Comparison of ENCODE assay signal across 26 cellular contexts in the genomic region with DNA sequence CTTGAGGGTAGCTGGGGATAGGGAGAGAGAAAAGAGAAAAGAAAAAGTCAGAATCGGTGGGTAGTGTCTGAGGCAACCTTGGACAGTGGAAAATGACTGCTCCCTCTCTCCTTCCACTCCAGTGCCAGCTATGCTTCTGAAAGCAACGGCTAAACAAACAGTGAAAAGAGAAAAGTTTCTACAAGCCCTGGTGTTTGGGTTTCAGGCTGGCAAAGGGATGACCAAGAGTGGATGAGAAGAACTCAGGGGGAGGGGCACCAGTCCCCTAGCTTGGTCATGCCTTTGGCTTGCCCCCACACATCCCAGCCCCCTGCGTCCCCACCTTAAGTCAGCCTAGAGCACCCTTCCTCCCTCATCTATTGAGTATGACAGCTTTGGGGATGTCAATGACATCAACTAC. TPM values are rescaled to one million over a fixed set of nuclear protein-coding genes. Genes with fewer than 3 reads are reported as not detected.
"Had no signal": no experiment of that assay in that cellular context is flagged by ENCODE, and none has a peak within 500 bp of the region (broad histone marks: within the 10 kb centered on the region; RNA-seq: fewer than 3 reads in every experiment).

No MANE protein-coding gene starts in this region.

- H3K4me3 ChIP-seq: breast epithelium had no signal

- H3K27ac ChIP-seq: breast epithelium, KMS-11 had no signal

- H3K27ac Mint-ChIP-seq: activated CD4-positive, alpha-beta T cell treated with anti-CD3 and anti-CD28 coated beads for 36 hours; activated CD8-positive, alpha-beta T cell treated with anti-CD3 and anti-CD28 coated beads for 36 hours; activated naive CD4-positive, alpha-beta T cell treated with anti-CD3 and anti-CD28 coated beads, Interleukin-2, amount 10 ng/mL, durations not matched to agents 7 days and 5 days; activated naive CD8-positive, alpha-beta T cell treated with anti-CD3 and anti-CD28 coated beads for 36 hours; activated T-cell treated with anti-CD3 and anti-CD28 coated beads, Interleukin-2, amount 50 U/mL, for 72 hours; activated T-helper 2 cell treated with anti-CD3 and anti-CD28 coated beads, Interferon-gamma antibody, Interleukin-2, Interleukin-4, amounts not matched to agents 10 μg/mL and 5 μg/mL and 100 μg/mL, durations not matched to agents 14 hours and 24 hours and 36 hours; T-helper 1 cell treated with Interleukin-12 subunit alpha and Interleukin-12 subunit beta and Interleukin-4 antibody, amounts not matched to agents 30 μg/mL and 1 μg/mL, for 36 hours had no signal

- H3K4me3 Mint-ChIP-seq: activated CD4-positive, alpha-beta T cell treated with anti-CD3 and anti-CD28 coated beads for 36 hours; activated CD8-positive, alpha-beta T cell treated with anti-CD3 and anti-CD28 coated beads for 36 hours; activated naive CD4-positive, alpha-beta T cell treated with anti-CD3 and anti-CD28 coated beads, Interleukin-2, amount 10 ng/mL, durations not matched to agents 7 days and 5 days; activated naive CD8-positive, alpha-beta T cell treated with anti-CD3 and anti-CD28 coated beads for 36 hours; activated T-cell treated with anti-CD3 and anti-CD28 coated beads, Interleukin-2, amount 50 U/mL, for 72 hours; T-helper 1 cell treated with Interleukin-12 subunit alpha and Interleukin-12 subunit beta and Interleukin-4 antibody, amounts not matched to agents 30 μg/mL and 1 μg/mL, for 36 hours had no signal

- H3K36me3 ChIP-seq: breast epithelium had no signal

- H3K36me3 Mint-ChIP-seq: activated naive CD4-positive, alpha-beta T cell treated with anti-CD3 and anti-CD28 coated beads, Interleukin-2, amount 10 ng/mL, durations not matched to agents 7 days and 5 days had no signal

- H3K4me1 ChIP-seq: breast epithelium had no signal

- DNase-seq: activated CD4-positive, alpha-beta T cell treated with anti-CD3 and anti-CD28 coated beads for 36 hours; activated CD4-positive, CD25-positive, alpha-beta regulatory T cell; activated CD8-positive, alpha-beta memory T cell treated with anti-CD3 and anti-CD28 coated beads, Interleukin-2, amount 50 U/mL, for 4 hours; activated CD8-positive, alpha-beta T cell treated with anti-CD3 and anti-CD28 coated beads for 36 hours; activated gamma-delta T cell treated with Interleukin-2 at 50 U/mL for 16 hours; activated naive CD4-positive, alpha-beta T cell treated with anti-CD3 and anti-CD28 coated beads, Interleukin-2, amount 10 ng/mL, durations not matched to agents 7 days and 5 days; activated naive CD8-positive, alpha-beta T cell treated with anti-CD3 and anti-CD28 coated beads for 36 hours; activated T-cell treated with anti-CD3 and anti-CD28 coated beads, Interleukin-2, amount 50 U/mL, for 72 hours; central memory CD4-positive, alpha-beta T cell; NCI-H1092; NCI-H1417; NCI-H1930; NCI-H2107; NCI-H2171 treated with DMSO at 0.1 percent for 48 hours; NCI-H226; NCI-H526 treated with DMSO at 0.1 percent for 48 hours; NCI-H82; PC-3; SHP77 treated with DMSO at 0.1 percent for 48 hours; T-helper 9 cell had no signal

- H3K27me3 ChIP-seq: breast epithelium had no signal

- ATAC-seq: activated CD4-positive, alpha-beta T cell treated with anti-CD3 and anti-CD28 coated beads for 36 hours; activated CD8-positive, alpha-beta T cell treated with anti-CD3 and anti-CD28 coated beads for 36 hours; activated T-cell treated with anti-CD3 and anti-CD28 coated beads, Interleukin-2, amount 50 U/mL, for 72 hours; PC-3 had no signal

- H3K4me1 Mint-ChIP-seq: activated CD4-positive, alpha-beta T cell treated with anti-CD3 and anti-CD28 coated beads for 36 hours; activated naive CD8-positive, alpha-beta T cell treated with anti-CD3 and anti-CD28 coated beads for 36 hours had no signal

RNA-seq across cellular contexts. Expression of a gene that starts 8.6 kb away (rescaled TPM):
- total RNA-seq: activated CD4-positive, alpha-beta T cell treated with anti-CD3 and anti-CD28 coated beads for 36 hours; activated CD8-positive, alpha-beta T cell treated with anti-CD3 and anti-CD28 coated beads for 36 hours; activated naive CD8-positive, alpha-beta T cell treated with anti-CD3 and anti-CD28 coated beads for 36 hours; activated T-cell treated with anti-CD3 and anti-CD28 coated beads, Interleukin-2, amount 50 U/mL, for 72 hours; activated T-helper 2 cell treated with anti-CD3 and anti-CD28 coated beads, Interferon-gamma antibody, Interleukin-2, Interleukin-4, amounts not matched to agents 10 μg/mL and 5 μg/mL and 100 μg/mL, durations not matched to agents 14 hours and 24 hours and 36 hours; MCF 10A had no signal

RNA-seq across cellular contexts. Expression of a gene that starts 22.4 kb away (rescaled TPM):
- total RNA-seq: activated CD4-positive, alpha-beta T cell treated with anti-CD3 and anti-CD28 coated beads for 36 hours; activated CD8-positive, alpha-beta T cell treated with anti-CD3 and anti-CD28 coated beads for 36 hours; activated naive CD8-positive, alpha-beta T cell treated with anti-CD3 and anti-CD28 coated beads for 36 hours; activated T-cell treated with anti-CD3 and anti-CD28 coated beads, Interleukin-2, amount 50 U/mL, for 72 hours; activated T-helper 2 cell treated with anti-CD3 and anti-CD28 coated beads, Interferon-gamma antibody, Interleukin-2, Interleukin-4, amounts not matched to agents 10 μg/mL and 5 μg/mL and 100 μg/mL, durations not matched to agents 14 hours and 24 hours and 36 hours; SK-MEL-5 had no signal

RNA-seq across cellular contexts. Expression of a gene that starts 52.7 kb away (rescaled TPM):
- total RNA-seq: SK-MEL-5 had no signal
